ENCODE assay signal across 11 cellular contexts in the genomic region with DNA sequence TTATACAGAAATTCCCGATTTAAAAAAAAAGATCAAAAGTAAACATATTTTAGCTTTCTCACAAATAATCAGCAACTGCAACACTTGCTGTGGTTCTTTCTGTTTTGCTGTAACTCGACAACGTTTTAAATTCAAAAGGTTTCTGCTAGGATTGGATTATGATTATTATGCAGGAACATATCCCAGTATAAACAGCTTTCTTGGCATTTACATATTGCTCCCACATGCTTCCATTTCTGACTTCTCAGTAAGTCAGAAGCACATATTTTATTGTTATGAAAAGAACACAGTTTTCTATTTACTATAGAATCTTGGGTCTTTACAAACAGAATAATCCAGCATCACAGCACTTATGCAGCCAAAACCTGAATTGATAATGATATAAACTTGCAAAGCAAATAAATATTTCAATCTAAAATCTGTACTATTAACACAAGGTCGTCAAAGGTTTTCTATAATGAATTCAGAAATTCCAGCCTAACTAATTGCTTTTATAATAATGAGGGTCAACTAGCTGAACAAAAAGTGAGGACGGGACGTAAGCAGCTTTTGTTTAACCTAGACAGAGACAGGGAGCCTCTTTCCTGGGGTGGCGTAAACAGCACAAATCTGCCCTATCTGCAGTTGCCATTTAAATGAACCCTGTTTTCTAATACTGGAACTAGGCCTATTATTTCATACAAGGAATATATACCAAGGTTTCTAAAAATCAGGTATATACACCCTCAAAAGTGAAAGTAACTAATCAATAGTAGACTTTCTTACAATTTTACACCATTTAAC. TPM values are rescaled to one million over a fixed set of nuclear protein-coding genes. Genes with fewer than 3 reads are reported as not detected.
DNase-seq lines count a peak whose midpoint lies in the region; ATAC-seq and TF ChIP-seq lines count a peak whose summit lies in the region.
"Had no signal": no experiment of that assay in that cellular context is flagged by ENCODE, and none has a peak within 500 bp of the region (broad histone marks: within the 10 kb centered on the region; RNA-seq: fewer than 3 reads in every experiment).

No MANE protein-coding gene starts in this region.

- H3K27me3 ChIP-seq in colonic mucosa (no peaks in the 10 kb centered on the region), mucosa of rectum (ENCODE audit: control insufficient read depth in 2 of 2, insufficient read depth in 2 of 2, low read length in 2 of 2) (no peaks in the 10 kb centered on the region), tibial artery (no peaks in the 10 kb centered on the region)

- H3K4me3 ChIP-seq in colonic mucosa = no peak overlapping the region
- H3K4me3 ChIP-seq in mucosa of rectum (ENCODE audit: low read length in 2 of 2) = peak overlapping the region in 1 of 2 donors; percentile 39
- H3K4me3 ChIP-seq in tibial artery = peak overlapping the region; percentile 23 to 24

- H3K4me1 ChIP-seq in colonic mucosa (no peaks in the 10 kb centered on the region), mucosa of rectum (ENCODE audit: control insufficient read depth in 2 of 2, insufficient read depth in 2 of 2, low read length in 2 of 2) (no peaks in the 10 kb centered on the region), tibial artery (peaks cover 0 to 28% (median 7%) of the 10 kb centered on the region in 4 donors)

- TF ChIP-seq CTCF in colonic mucosa (IDR thresholded peaks at IDR 0.05) = no peak
- TF ChIP-seq CTCF in tibial artery (IDR thresholded peaks at IDR 0.05) = no peak

- CTCF ChIA-PET in activated naive CD4-positive, alpha-beta T cell treated with anti-CD3 and anti-CD28 coated beads for 36 hours (lab: Charles Lee) = no interaction called here

- H3K9ac ChIP-seq in colonic mucosa (ENCODE audit: low read depth in 2 of 2, low read length in 2 of 2) (no peak overlapping the region), mucosa of rectum (ENCODE audit: low read depth in 1 of 2, low read length in 2 of 2) (no peak overlapping the region)

- peak overlapping the region; percentile 3 for H3K27ac ChIP-seq in colonic mucosa
- peak overlapping the region; percentile 17 to 39 for H3K27ac ChIP-seq in mucosa of rectum (ENCODE audit: low read depth in 2 of 2, low read length in 2 of 2)
- H3K27ac ChIP-seq in tibial artery = peak overlapping the region; percentile 21 to 27
- H3K27ac ChIP-seq: 22Rv1 had no signal

- DNase-seq in DMS 273 (lab: John Stamatoyannopoulos, UW; ENCODE audit: unreplicated experiment) (peak; percentile 22), DMS 273 treated with DMSO at 0.1 percent for 48 hours (lab: John Stamatoyannopoulos, UW) (no peak), colonic mucosa (no peak), tibial artery (no peak)
- DNase-seq in activated T-cell treated with anti-CD3 and anti-CD28 coated beads, Interleukin-2, amount 50 U/mL, for 4 hours = no peak
- no peak for DNase-seq in activated naive CD4-positive, alpha-beta T cell treated with anti-CD3 and anti-CD28 coated beads for 36 hours
- DNase-seq: Kasumi-1 had no signal

- intact Hi-C loops in colonic mucosa (cut with DNase I) = no loop called here
- intact Hi-C loops in tibial artery (cut with DNase I; ENCODE audit: low total_unique reads) = no loop called here
- intact Hi-C loops in activated naive CD4-positive, alpha-beta T cell treated with anti-CD3 and anti-CD28 coated beads for 36 hours (cut with micrococcal nuclease) = no loop called here

- no peaks in the 10 kb centered on the region for H3K36me3 Mint-ChIP-seq in activated T-cell treated with anti-CD3 and anti-CD28 coated beads, Interleukin-2, amount 50 U/mL, for 4 hours (ENCODE audit: insufficient read depth)
- no peaks in the 10 kb centered on the region for H3K36me3 Mint-ChIP-seq in activated naive CD4-positive, alpha-beta T cell treated with anti-CD3 and anti-CD28 coated beads for 36 hours (ENCODE audit: low read depth)
- H3K36me3 Mint-ChIP-seq: natural killer cell treated with Interleukin-12 subunit alpha and Interleukin-12 subunit beta and Interleukin-15 and Interleukin-18, amount 100 ng/mL, for 72 hours had no signal

- H3K27ac Mint-ChIP-seq in activated naive CD4-positive, alpha-beta T cell treated with anti-CD3 and anti-CD28 coated beads for 36 hours = no peak overlapping the region
- H3K27ac Mint-ChIP-seq: natural killer cell treated with Interleukin-12 subunit alpha and Interleukin-12 subunit beta and Interleukin-15 and Interleukin-18, amount 100 ng/mL, for 72 hours had no signal

- no peak overlapping the region for H3K4me3 Mint-ChIP-seq in activated T-cell treated with anti-CD3 and anti-CD28 coated beads, Interleukin-2, amount 50 U/mL, for 4 hours
- no peak overlapping the region for H3K4me3 Mint-ChIP-seq in activated naive CD4-positive, alpha-beta T cell treated with anti-CD3 and anti-CD28 coated beads for 36 hours
- H3K4me3 Mint-ChIP-seq: natural killer cell treated with Interleukin-12 subunit alpha and Interleukin-12 subunit beta and Interleukin-15 and Interleukin-18, amount 100 ng/mL, for 72 hours had no signal

- no peaks in the 10 kb centered on the region for H3K4me1 Mint-ChIP-seq in activated T-cell treated with anti-CD3 and anti-CD28 coated beads, Interleukin-2, amount 50 U/mL, for 4 hours (ENCODE audit: low read depth)
- H3K4me1 Mint-ChIP-seq in activated naive CD4-positive, alpha-beta T cell treated with anti-CD3 and anti-CD28 coated beads for 36 hours (ENCODE audit: low read depth) = no peaks in the 10 kb centered on the region

- H3K9me3 ChIP-seq in colonic mucosa (no peaks in the 10 kb centered on the region), mucosa of rectum (ENCODE audit: control insufficient read depth in 2 of 2, low read length in 2 of 2) (no peaks in the 10 kb centered on the region), tibial artery (no peaks in the 10 kb centered on the region)

- H3K27me3 Mint-ChIP-seq in activated T-cell treated with anti-CD3 and anti-CD28 coated beads, Interleukin-2, amount 50 U/mL, for 4 hours (ENCODE audit: low read depth) = no peaks in the 10 kb centered on the region
- no peaks in the 10 kb centered on the region for H3K27me3 Mint-ChIP-seq in activated naive CD4-positive, alpha-beta T cell treated with anti-CD3 and anti-CD28 coated beads for 36 hours (ENCODE audit: low read depth)
- H3K27me3 Mint-ChIP-seq: natural killer cell treated with Interleukin-12 subunit alpha and Interleukin-12 subunit beta and Interleukin-15 and Interleukin-18, amount 100 ng/mL, for 72 hours had no signal

- ATAC-seq in activated T-cell treated with anti-CD3 and anti-CD28 coated beads, Interleukin-2, amount 50 U/mL, for 4 hours = no peak
- ATAC-seq in HG03139 (IDR thresholded peaks at IDR 0.05; ENCODE audit: unreplicated experiment) = no peak
- ATAC-seq: natural killer cell treated with Interleukin-12 subunit alpha and Interleukin-12 subunit beta and Interleukin-15 and Interleukin-18, amount 100 ng/mL, for 72 hours had no signal

- H3K36me3 ChIP-seq in colonic mucosa = no peaks in the 10 kb centered on the region
- H3K36me3 ChIP-seq in mucosa of rectum (ENCODE audit: control insufficient read depth in 2 of 2, insufficient read depth in 2 of 2, low read length in 2 of 2) = no peaks in the 10 kb centered on the region
- H3K36me3 ChIP-seq in tibial artery = no peaks in the 10 kb centered on the region

- peaks cover 10% of the 10 kb centered on the region for H3K9me3 Mint-ChIP-seq in activated T-cell treated with anti-CD3 and anti-CD28 coated beads, Interleukin-2, amount 50 U/mL, for 4 hours
- H3K9me3 Mint-ChIP-seq in activated naive CD4-positive, alpha-beta T cell treated with anti-CD3 and anti-CD28 coated beads for 36 hours = peaks cover 1% of the 10 kb centered on the region

RNA-seq across cellular contexts. Expression of a gene that starts 9.8 kb away (rescaled TPM):
- total RNA-seq in colonic mucosa = 1 to 10 TPM; 6.3 to 8.8 TPM
- total RNA-seq in activated T-cell treated with anti-CD3 and anti-CD28 coated beads, Interleukin-2, amount 50 U/mL, for 4 hours = under 1 TPM; 0.03 to 0.14 (median 0.05) TPM
- total RNA-seq in activated naive CD4-positive, alpha-beta T cell treated with anti-CD3 and anti-CD28 coated beads for 36 hours = under 1 TPM in 1 of 2 experiments, not detected in 1; 0.05 TPM
- total RNA-seq: natural killer cell treated with Interleukin-12 subunit alpha and Interleukin-12 subunit beta and Interleukin-15 and Interleukin-18, amount 100 ng/mL, for 72 hours had no signal

Comparison
In these comparisons a context has a peak if more than half of its experiments do, and no peak if none do; other contexts are left out.
1. RNA of a gene that starts 9.8 kb away (total RNA-seq): 6.3 to 8.8 TPM in colonic mucosa; 0.03 to 0.14 TPM in activated T-cell treated with anti-CD3 and anti-CD28 coated beads, Interleukin-2, amount 50 U/mL, for 4 hours and 0.05 TPM in activated naive CD4-positive, alpha-beta T cell treated with anti-CD3 and anti-CD28 coated beads for 36 hours; every median in the first group is over 4 times any median in the second.
2. Peak in every context shown above with its lines, with median percentiles within 50 percentile points of each other: H3K27ac ChIP-seq.